19 cellular contexts compared by ENCODE assay signal in the genomic region with DNA sequence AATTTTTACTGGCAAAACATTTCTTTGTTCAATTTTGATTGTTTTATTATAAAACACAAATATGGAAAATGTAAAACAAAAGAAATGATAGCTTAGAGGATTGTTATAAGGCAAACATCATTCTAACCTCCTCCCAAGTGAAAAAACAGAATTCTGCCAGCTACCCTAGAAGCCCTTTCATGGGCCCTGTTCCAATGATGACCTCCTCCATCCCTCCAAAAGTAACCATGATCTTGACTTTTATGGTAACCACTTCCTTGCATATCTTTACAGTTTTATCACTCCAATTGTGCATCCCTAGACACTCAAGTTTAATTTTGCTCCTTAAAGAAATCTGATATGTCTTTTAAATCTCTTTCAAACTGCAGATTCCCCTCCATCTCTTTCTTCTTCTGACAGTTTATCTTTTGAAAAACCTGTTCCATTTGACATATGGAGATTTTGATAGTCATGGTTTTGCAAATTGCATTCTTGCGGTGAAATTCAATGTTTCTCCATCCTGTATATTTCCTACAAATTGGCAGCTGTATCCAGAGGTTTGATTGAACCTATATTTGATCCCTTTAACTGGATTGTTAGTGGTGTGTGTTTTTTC. TPM values are rescaled to one million over a fixed set of nuclear protein-coding genes. Genes with fewer than 3 reads are reported as not detected.
DNase-seq lines count a peak whose midpoint lies in the region; ATAC-seq and TF ChIP-seq lines count a peak whose summit lies in the region.
"Had no signal": no experiment of that assay in that cellular context is flagged by ENCODE, and none has a peak within 500 bp of the region (broad histone marks: within the 10 kb centered on the region; RNA-seq: fewer than 3 reads in every experiment).

No MANE protein-coding gene starts in this region.

- in situ Hi-C loops in brain microvascular endothelial cell (cut with HindIII; ENCODE audit: low pct_ligation_motif_present, low sequenced_read_pairs): no loop called here

- H4K20me1 ChIP-seq in osteoblast (ENCODE audit: insufficient read depth, low read length): no peaks in the 10 kb centered on the region

- H3K27me3 ChIP-seq in brain microvascular endothelial cell (replicated peaks) (no peaks in the 10 kb centered on the region), osteoblast (ENCODE audit: insufficient read depth, low read length) (no peaks in the 10 kb centered on the region)
- H3K27me3 ChIP-seq: BE2C, Peyer's patch had no signal

- no peak for ATAC-seq in HG02642 (IDR thresholded peaks at IDR 0.05; ENCODE audit: poor library complexity, unreplicated experiment)
- ATAC-seq in HG02623 (IDR thresholded peaks at IDR 0.05; ENCODE audit: unreplicated experiment): no peak
- ATAC-seq: T-cell had no signal

- peaks cover 19% of the 10 kb centered on the region for H3K4me1 ChIP-seq in osteoblast (ENCODE audit: insufficient read depth, low read length)
- H3K4me1 ChIP-seq: BE2C, Peyer's patch had no signal

- no peak overlapping the region for H2AFZ ChIP-seq in osteoblast (ENCODE audit: low read length)

- no peak overlapping the region for H3K4me3 ChIP-seq in brain microvascular endothelial cell (ENCODE audit: low read depth, low read length)
- no peak overlapping the region for H3K4me3 ChIP-seq in osteoblast (ENCODE audit: insufficient read depth, low read length)
- H3K4me3 ChIP-seq: Peyer's patch had no signal

- no peaks in the 10 kb centered on the region for H3K79me2 ChIP-seq in osteoblast (ENCODE audit: insufficient read depth, low read length)

- peak overlapping the region; percentile 24 for H3K4me2 ChIP-seq in osteoblast (ENCODE audit: insufficient read depth, low read length)

- H3K36me3 ChIP-seq in brain microvascular endothelial cell (replicated peaks): no peaks in the 10 kb centered on the region
- no peaks in the 10 kb centered on the region for H3K36me3 ChIP-seq in osteoblast (ENCODE audit: insufficient read depth, low read length)
- H3K36me3 ChIP-seq: BE2C, Peyer's patch had no signal

- TF ChIP-seq CTCF in brain microvascular endothelial cell (IDR thresholded peaks at IDR 0.05; ENCODE audit: low read depth, low read length, missing control alignments) (no peak), osteoblast (IDR thresholded peaks at IDR 0.05; ENCODE audit: extremely low read depth, low read depth, low read length) (no peak)

- no peaks in the 10 kb centered on the region for H3K9me3 ChIP-seq in osteoblast (ENCODE audit: low read depth, low read length)
- H3K9me3 ChIP-seq: BE2C, Peyer's patch had no signal

- H3K27ac ChIP-seq in brain microvascular endothelial cell: peak overlapping the region; percentile 86
- H3K27ac ChIP-seq in osteoblast (ENCODE audit: low read depth, low read length): peak overlapping the region; percentile 37
- H3K27ac ChIP-seq: HL-60, Peyer's patch had no signal

- peak; percentile 35 for DNase-seq in EH (ENCODE audit: low read depth)
- DNase-seq in LHCN-M2 (ENCODE audit: low read depth): peak; percentile 47
- DNase-seq in brain microvascular endothelial cell: no peak
- no peak for DNase-seq in osteoblast (ENCODE audit: insufficient read length, low spot score, missing footprints)
- DNase-seq in CD1c-positive myeloid dendritic cell (ENCODE audit: extremely low spot score): no peak
- no peak for DNase-seq in anterior cingulate cortex (lab: John Stamatoyannopoulos, UW)
- DNase-seq: BE2C; CD4-positive, alpha-beta memory T cell; NCI-H1436 treated with DMSO at 0.1 percent for 48 hours; NCI-H2081; NCI-H510A; NCI-H774; Peyer's patch; SHP77; SK-N-SH; T-cell had no signal

RNA-seq across cellular contexts. Expression of a gene that starts 27.0 kb away (rescaled TPM):
- total RNA-seq in LHCN-M2 (2014; rRNA removed): 141 and 162 TPM in 2 replicates
- polyA plus RNA-seq in LHCN-M2 (2012): 18.4 TPM
- 8.3 and 11.2 TPM in 2 replicates for total RNA-seq in osteoblast
- total RNA-seq: CD4-positive, alpha-beta memory T cell; T-cell had no signal
- polyA plus RNA-seq: CD4-positive, alpha-beta memory T cell had no signal

Comparison
In these comparisons a context has a peak if more than half of its experiments do, and no peak if none do; other contexts are left out.
1. DNase-seq: peak in EH (single experiment) and LHCN-M2 (single experiment); none in brain microvascular endothelial cell (single experiment), osteoblast (single experiment), CD1c-positive myeloid dendritic cell (single experiment) and anterior cingulate cortex (0 of 58).
2. RNA of a gene that starts 27.0 kb away (total RNA-seq): 141 to 162 TPM in LHCN-M2; 8.3 to 11.2 TPM in osteoblast; every median in the first group is over 10 times any median in the second.